Comparison of ENCODE assay signal across 18 cellular contexts in the genomic region with DNA sequence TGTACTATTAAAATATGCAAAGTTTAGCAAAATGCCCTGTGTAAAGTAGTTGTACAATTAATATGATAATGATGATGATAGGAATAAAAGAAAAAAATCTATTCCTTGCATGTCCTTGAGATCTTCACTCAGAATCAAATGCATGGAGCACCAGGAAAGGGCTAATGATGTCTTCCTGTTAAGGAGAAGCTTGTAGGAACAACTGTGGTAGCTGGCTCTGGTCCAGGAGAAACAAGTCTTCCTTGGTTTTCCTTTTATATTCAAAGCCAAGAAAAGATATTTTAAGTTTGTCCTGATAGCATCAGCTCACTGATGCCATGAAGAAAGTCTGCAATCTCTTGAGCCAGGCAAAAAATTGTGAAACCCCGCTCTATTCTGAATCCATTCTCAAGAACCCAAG.
DNase-seq lines count a peak whose midpoint lies in the region; ATAC-seq, FAIRE-seq and TF ChIP-seq lines count a peak whose summit lies in the region.
"Had no signal": no experiment of that assay in that cellular context is flagged by ENCODE, and none has a peak within 500 bp of the region (broad histone marks: within the 10 kb centered on the region; RNA-seq: fewer than 3 reads in every experiment).

No MANE protein-coding gene starts in this region.

- H3K4me1 Mint-ChIP-seq in astrocyte (ENCODE audit: low read depth, unreplicated experiment) = no peaks in the 10 kb centered on the region
- H3K4me1 Mint-ChIP-seq in stimulated activated memory B cell treated with anti-CD40 and anti-IgM and Interleukin-4, amounts not matched to agents 10 μg/mL and 1 μg/mL and 100 μg/mL, for 72 hours = no peaks in the 10 kb centered on the region
- no peaks in the 10 kb centered on the region for H3K4me1 Mint-ChIP-seq in nephron progenitor cell
- H3K4me1 Mint-ChIP-seq: CD8-positive, alpha-beta memory T cell had no signal

- no peaks in the 10 kb centered on the region for H3K9me1 ChIP-seq in IMR-90 (ENCODE audit: insufficient read depth, low read length)

- no peak overlapping the region for H4K5ac ChIP-seq in IMR-90 (ENCODE audit: low read depth, low read length)

- no peak overlapping the region for H2AK5ac ChIP-seq in IMR-90 (ENCODE audit: low read depth, low read length)

- peak; percentile 39 for DNase-seq in IMR-90
- DNase-seq in astrocyte (ENCODE audit: low read depth) = peak; percentile 65
- DNase-seq in fibroblast of lung (ENCODE audit: low read depth in 2 of 2) = peak; percentile 19 to 75
- peak; percentile 3 for DNase-seq in pons (ENCODE audit: low spot score)
- no peak for DNase-seq in left lung
- no peak for DNase-seq in left ventricle myocardium superior
- DNase-seq in nephron progenitor cell = no peak
- DNase-seq: ACHN; CD8-positive, alpha-beta memory T cell; DND-41; GOT3; KBM-7; MG63; NCI-H1105; NCI-H1694 treated with DMSO at 0.1 percent for 48 hours; Peyer's patch; SIG-M5 had no signal

- H3K27ac Mint-ChIP-seq in astrocyte (ENCODE audit: unreplicated experiment) (no peak overlapping the region), nephron progenitor cell (no peak overlapping the region)
- H3K27ac Mint-ChIP-seq in stimulated activated memory B cell treated with anti-CD40 and anti-IgM and Interleukin-4, amounts not matched to agents 10 μg/mL and 1 μg/mL and 100 μg/mL, for 72 hours = no peak overlapping the region
- H3K27ac Mint-ChIP-seq: CD8-positive, alpha-beta memory T cell had no signal

- H3K23ac ChIP-seq in IMR-90 (ENCODE audit: low read depth, low read length) = no peak overlapping the region

- ATAC-seq in IMR-90 (ENCODE audit: low read depth) (no peak), left lung (no peak), left ventricle myocardium superior (no peak)
- no peak for ATAC-seq in stimulated activated memory B cell treated with anti-CD40 and anti-IgM and Interleukin-4, amounts not matched to agents 10 μg/mL and 1 μg/mL and 100 μg/mL, for 72 hours

- H3K27ac ChIP-seq in IMR-90 (ENCODE audit: insufficient read depth, low read length) (no peak overlapping the region), astrocyte (ENCODE audit: low read depth, low read length) (no peak overlapping the region), fibroblast of lung (ENCODE audit: insufficient read depth, low read length) (no peak overlapping the region), left lung (no peak overlapping the region)
- H3K27ac ChIP-seq: Peyer's patch had no signal

- no peak overlapping the region for H2BK20ac ChIP-seq in IMR-90 (ENCODE audit: low read depth, low read length)

- H3K9me3 ChIP-seq in IMR-90 (ENCODE audit: control insufficient read depth, insufficient read depth, low read length) (no peaks in the 10 kb centered on the region), astrocyte (ENCODE audit: insufficient read depth, low read depth, low read length) (no peaks in the 10 kb centered on the region), fibroblast of lung (ENCODE audit: control insufficient read depth, insufficient read depth, low read depth, low read length) (no peaks in the 10 kb centered on the region), left lung (peaks cover 0 to 3% of the 10 kb centered on the region in 2 donors)
- H3K9me3 ChIP-seq: MG63, Peyer's patch had no signal

- H3K27me3 Mint-ChIP-seq in astrocyte (ENCODE audit: low read depth, unreplicated experiment) (no peaks in the 10 kb centered on the region), nephron progenitor cell (ENCODE audit: low read depth, poor library complexity) (no peaks in the 10 kb centered on the region)
- no peaks in the 10 kb centered on the region for H3K27me3 Mint-ChIP-seq in stimulated activated memory B cell treated with anti-CD40 and anti-IgM and Interleukin-4, amounts not matched to agents 10 μg/mL and 1 μg/mL and 100 μg/mL, for 72 hours
- H3K27me3 Mint-ChIP-seq: CD8-positive, alpha-beta memory T cell had no signal

- H3K9me3 Mint-ChIP-seq in astrocyte (ENCODE audit: unreplicated experiment) (no peaks in the 10 kb centered on the region), nephron progenitor cell (no peaks in the 10 kb centered on the region)
- H3K9me3 Mint-ChIP-seq in stimulated activated memory B cell treated with anti-CD40 and anti-IgM and Interleukin-4, amounts not matched to agents 10 μg/mL and 1 μg/mL and 100 μg/mL, for 72 hours = peaks cover 7% of the 10 kb centered on the region

- no peak overlapping the region for H2BK15ac ChIP-seq in IMR-90 (ENCODE audit: low read depth, low read length)

- POLR2A ChIA-PET in IMR-90 (lab: Charles Lee; ENCODE audit: unreplicated experiment) = no interaction called here

- H3K4me1 ChIP-seq in IMR-90 (ENCODE audit: control insufficient read depth, insufficient read depth, low read length) = no peaks in the 10 kb centered on the region
- H3K4me1 ChIP-seq in astrocyte (ENCODE audit: insufficient read depth, low read length) = no peaks in the 10 kb centered on the region
- H3K4me1 ChIP-seq in fibroblast of lung (ENCODE audit: control insufficient read depth, extremely low read depth, insufficient read depth, low read length) = no peaks in the 10 kb centered on the region
- no peaks in the 10 kb centered on the region for H3K4me1 ChIP-seq in left lung
- H3K4me1 ChIP-seq: Peyer's patch had no signal

- H2BK120ac ChIP-seq in IMR-90 (ENCODE audit: low read depth, low read length) = no peak overlapping the region

- no peak overlapping the region for H3K4me3 ChIP-seq in IMR-90 (ENCODE audit: insufficient read depth, low read depth, low read length)
- H3K4me3 ChIP-seq in astrocyte (ENCODE audit: insufficient read depth, low read depth, low read length) = no peak overlapping the region
- H3K4me3 ChIP-seq in fibroblast of lung (replicated peaks in 1 of 4; ENCODE audit: control extremely low read depth in 1 of 4, insufficient read depth in 1 of 4, low read depth in 3 of 4, low read length in 4 of 4) = no peak overlapping the region
- no peak overlapping the region for H3K4me3 ChIP-seq in left lung
- H3K4me3 ChIP-seq: MG63, Peyer's patch had no signal

- TF ChIP-seq CTCF in IMR-90 (conservative IDR thresholded peaks at IDR 0.05; ENCODE audit: low read depth, low read length) (no peak), astrocyte (IDR thresholded peaks at IDR 0.05; ENCODE audit: insufficient read depth, low read depth, low read length) (no peak), fibroblast of lung (conservative IDR thresholded peaks at IDR 0.05 in 1 of 2, IDR thresholded peaks at IDR 0.05 in 1 of 2; ENCODE audit: low read depth in 1 of 2, low read length in 2 of 2) (no peak), left lung (IDR thresholded peaks at IDR 0.05) (no peak), nephron progenitor cell (IDR thresholded peaks at IDR 0.05) (no peak)

- H3K14ac ChIP-seq in IMR-90 (replicated peaks; ENCODE audit: low read depth, low read length) = no peak overlapping the region

- no peaks in the 10 kb centered on the region for H3K36me3 ChIP-seq in IMR-90 (ENCODE audit: control insufficient read depth, insufficient read depth, low read length)
- H3K36me3 ChIP-seq in astrocyte (ENCODE audit: insufficient read depth, low read length) = no peaks in the 10 kb centered on the region
- no peaks in the 10 kb centered on the region for H3K36me3 ChIP-seq in fibroblast of lung (ENCODE audit: control insufficient read depth, insufficient read depth, low read length)
- H3K36me3 ChIP-seq in left lung = no peaks in the 10 kb centered on the region
- H3K36me3 ChIP-seq: MG63, Peyer's patch had no signal

- H3K4ac ChIP-seq in IMR-90 (ENCODE audit: low read depth, low read length) = no peak overlapping the region

- no peaks in the 10 kb centered on the region for H3K79me1 ChIP-seq in IMR-90 (ENCODE audit: low read depth in 1 of 2, low read length in 2 of 2)

- H4K8ac ChIP-seq in IMR-90 (ENCODE audit: low read depth in 2 of 2, low read length in 2 of 2) = no peak overlapping the region

- H3K27me3 ChIP-seq in IMR-90 (ENCODE audit: control insufficient read depth, insufficient read depth, low read length) = no peaks in the 10 kb centered on the region
- H3K27me3 ChIP-seq in astrocyte (ENCODE audit: insufficient read depth, low read length) = no peaks in the 10 kb centered on the region
- no peaks in the 10 kb centered on the region for H3K27me3 ChIP-seq in fibroblast of lung (ENCODE audit: control insufficient read depth, insufficient read depth, low read length)
- H3K27me3 ChIP-seq in left lung = no peaks in the 10 kb centered on the region
- H3K27me3 ChIP-seq: MG63, Peyer's patch had no signal

- H3K4me3 Mint-ChIP-seq in astrocyte (ENCODE audit: unreplicated experiment) = no peak overlapping the region
- H3K4me3 Mint-ChIP-seq in stimulated activated memory B cell treated with anti-CD40 and anti-IgM and Interleukin-4, amounts not matched to agents 10 μg/mL and 1 μg/mL and 100 μg/mL, for 72 hours = no peak overlapping the region
- H3K4me3 Mint-ChIP-seq in nephron progenitor cell = no peak overlapping the region
- H3K4me3 Mint-ChIP-seq: CD8-positive, alpha-beta memory T cell had no signal

- H3K4me2 ChIP-seq in IMR-90 (ENCODE audit: low read depth, low read length) = no peak overlapping the region
- H3K4me2 ChIP-seq in astrocyte (ENCODE audit: low read length) = no peak overlapping the region
- H3K4me2 ChIP-seq in fibroblast of lung (ENCODE audit: extremely low read depth, insufficient read depth, low read length) = no peak overlapping the region

- CTCF ChIA-PET in IMR-90 (lab: Yijun Ruan, JAX) = interaction anchor here (0.6 to 0.7 kb wide), 2 partner anchors 26 to 665 kb away, joined by 3 read pairs; no protein-coding TSS in a partner anchor

- H3K9ac ChIP-seq in IMR-90 (ENCODE audit: low read depth, low read length) = no peak overlapping the region
- no peak overlapping the region for H3K9ac ChIP-seq in astrocyte (ENCODE audit: low read length)
- no peak overlapping the region for H3K9ac ChIP-seq in fibroblast of lung (ENCODE audit: insufficient read depth, low read length)

- no peak for FAIRE-seq in astrocyte (lab: Jason Lieb, UNC)

- no CpG with 5 or more reads among the region's 1 CpG for WGBS in IMR-90 (ENCODE audit: extremely low coverage in 2 of 2, insufficient read length in 1 of 2), 2 experiments

- TF ChIP-seq RAD21 in IMR-90 (IDR thresholded peaks at IDR 0.05; ENCODE audit: low read length) = no peak

- H2AFZ ChIP-seq in IMR-90 (replicated peaks; ENCODE audit: low read length, poor library complexity) (no peak overlapping the region), astrocyte (ENCODE audit: low read depth, low read length) (no peak overlapping the region), fibroblast of lung (ENCODE audit: low read length) (no peak overlapping the region)

- H3K18ac ChIP-seq in IMR-90 (ENCODE audit: low read depth, low read length) = no peak overlapping the region

- H2AK9ac ChIP-seq in IMR-90 (replicated peaks; ENCODE audit: low read depth, low read length, poor library complexity) = no peak overlapping the region

- dilution Hi-C loops in IMR-90 (cut with HindIII; ENCODE audit: low sequenced_read_pairs, unreplicated experiment) = no loop called here

- no peaks in the 10 kb centered on the region for H3K36me3 Mint-ChIP-seq in astrocyte (ENCODE audit: low read depth, unreplicated experiment)
- H3K36me3 Mint-ChIP-seq in stimulated activated memory B cell treated with anti-CD40 and anti-IgM and Interleukin-4, amounts not matched to agents 10 μg/mL and 1 μg/mL and 100 μg/mL, for 72 hours = no peaks in the 10 kb centered on the region
- no peaks in the 10 kb centered on the region for H3K36me3 Mint-ChIP-seq in nephron progenitor cell (ENCODE audit: low read depth)
- H3K36me3 Mint-ChIP-seq: CD8-positive, alpha-beta memory T cell had no signal

- intact Hi-C loops in IMR-90 (cut with micrococcal nuclease) (no loop called here), left lung (cut with DNase I) (no loop called here), left ventricle myocardium superior (cut with micrococcal nuclease) (no loop called here)

- no peaks in the 10 kb centered on the region for H3K79me2 ChIP-seq in astrocyte (ENCODE audit: insufficient read depth, low read length)
- no peaks in the 10 kb centered on the region for H3K79me2 ChIP-seq in fibroblast of lung (ENCODE audit: control insufficient read depth, insufficient read depth, low read length)

- H4K20me1 ChIP-seq in IMR-90 (ENCODE audit: insufficient read depth, low read length) (no peaks in the 10 kb centered on the region), astrocyte (ENCODE audit: insufficient read depth, low read length) (no peaks in the 10 kb centered on the region), fibroblast of lung (ENCODE audit: control insufficient read depth, extremely low read depth, insufficient read depth, low read length) (no peaks in the 10 kb centered on the region)

- in situ Hi-C loops in IMR-90 (cut with MboI; ENCODE audit: low sequenced_read_pairs) = no loop called here

- no TSS peak for BruUV-seq in IMR-90 (replicated peaks; lab: Mats Ljungman, UMichigan)

- no peak for TF ChIP-seq POLR2A in IMR-90 (IDR thresholded peaks at IDR 0.05; ENCODE audit: low read depth, low read length)

- no peak overlapping the region for H4K91ac ChIP-seq in IMR-90 (ENCODE audit: insufficient read depth, low read depth, low read length)

- no peak overlapping the region for H3K56ac ChIP-seq in IMR-90 (ENCODE audit: extremely low read depth, insufficient read depth, low read length)

- no peak overlapping the region for H2BK5ac ChIP-seq in IMR-90 (ENCODE audit: low read depth, low read length, poor library complexity, severe bottlenecking)

Comparison
In these comparisons a context has a peak if more than half of its experiments do, and no peak if none do; other contexts are left out.
1. DNase-seq: peak in IMR-90 (single experiment), astrocyte (single experiment), fibroblast of lung (2 of 2) and pons (single experiment); none in left lung (0 of 2), left ventricle myocardium superior (single experiment) and nephron progenitor cell (single experiment).